15 cellular contexts compared by ENCODE assay signal in the genomic region with DNA sequence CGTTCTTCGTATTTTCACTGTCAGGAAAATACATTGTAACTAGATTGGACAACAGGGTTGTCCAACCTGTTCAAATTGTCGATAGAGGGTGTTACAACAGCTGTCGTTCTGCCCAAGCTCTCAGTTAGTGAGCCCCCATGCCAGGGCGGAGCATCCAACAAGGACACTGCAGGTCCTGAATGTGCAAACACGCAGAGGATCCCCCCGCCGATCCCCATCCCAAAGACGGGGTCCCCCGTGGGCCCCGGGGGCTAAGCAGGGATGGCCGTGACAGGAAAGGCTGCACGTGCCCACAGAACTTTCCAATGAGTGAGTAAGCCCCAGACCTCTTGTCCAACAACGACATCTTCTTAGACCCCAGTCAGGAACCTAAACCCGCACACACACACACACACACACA.
DNase-seq lines count a peak whose midpoint lies in the region; ATAC-seq and TF ChIP-seq lines count a peak whose summit lies in the region.
"Had no signal": no experiment of that assay in that cellular context is flagged by ENCODE, and none has a peak within 500 bp of the region (broad histone marks: within the 10 kb centered on the region; RNA-seq: fewer than 3 reads in every experiment).

No MANE protein-coding gene starts in this region.

- H3K27ac Mint-ChIP-seq in chondrocyte (ENCODE audit: unreplicated experiment), result no peak overlapping the region
- H3K27ac Mint-ChIP-seq: CD4-positive, alpha-beta T cell; GM23338 had no signal

- no peaks in the 10 kb centered on the region for H3K79me1 ChIP-seq in neuronal stem cell (ENCODE audit: low read depth, low read length)

- H2BK15ac ChIP-seq in neuronal stem cell (ENCODE audit: low read length), result no peak overlapping the region

- no peak overlapping the region for H3K23ac ChIP-seq in neuronal stem cell (ENCODE audit: low read depth, low read length, poor library complexity)

- H3K27me3 ChIP-seq in heart left ventricle (no peaks in the 10 kb centered on the region), neuronal stem cell (ENCODE audit: control insufficient read depth in 3 of 3, insufficient read depth in 3 of 3, low read depth in 1 of 3, low read length in 3 of 3) (no peaks in the 10 kb centered on the region), vagina (no peaks in the 10 kb centered on the region)

- H4K91ac ChIP-seq in neuronal stem cell (ENCODE audit: low read depth, low read length, poor library complexity), result no peak overlapping the region

- H2BK120ac ChIP-seq in neuronal stem cell (ENCODE audit: low read depth, low read length), result no peak overlapping the region

- H3K9me3 ChIP-seq in heart left ventricle, result no peaks in the 10 kb centered on the region
- no peaks in the 10 kb centered on the region for H3K9me3 ChIP-seq in neuronal stem cell (replicated peaks in 1 of 2; ENCODE audit: control insufficient read depth in 2 of 2, insufficient read depth in 1 of 2, low read depth in 1 of 2, low read length in 2 of 2)
- H3K9me3 ChIP-seq in vagina, result no peaks in the 10 kb centered on the region
- H3K9me3 ChIP-seq: BLaER1 treated with 17β-estradiol and CSF1 and Interleukin-3, amounts not matched to agents 10 nM and 100 nM; HAP-1 had no signal

- WGBS in heart left ventricle, 4 donors, result 93 to 97% (median 95%) methylated on average over 15 of the region's 15 CpGs
- no CpG with 5 or more reads among the region's 15 CpGs for WGBS in neuronal stem cell (ENCODE audit: extremely low coverage in 2 of 2, insufficient read length in 2 of 2, insufficient replicate concordance in 1 of 2), 2 donors

- DNase-seq in cardiac septum (ENCODE audit: low spot score) (peak; percentile 43), heart left ventricle (no peak), chondrocyte (ENCODE audit: low spot score) (peak; percentile 60), neuronal stem cell (ENCODE audit: low spot score) (no peak), NCI-H2171 (lab: John Stamatoyannopoulos, UW) (no peak), vagina (ENCODE audit: extremely low spot score in 2 of 2) (no peak)
- DNase-seq: 8988T; AML-193; Calu3; CD4-positive, alpha-beta T cell; DMS 273 treated with DMSO at 0.1 percent for 48 hours had no signal

- no peak overlapping the region for H2AFZ ChIP-seq in neuronal stem cell (ENCODE audit: low read length)
- H2AFZ ChIP-seq: GM23338 had no signal

- peak overlapping the region; percentile 40 for H3K18ac ChIP-seq in neuronal stem cell (ENCODE audit: low read length)

- no peak overlapping the region for H2BK5ac ChIP-seq in neuronal stem cell (ENCODE audit: low read length)

- H3K4me2 ChIP-seq in neuronal stem cell (ENCODE audit: insufficient read depth, low read length, poor library complexity, severe bottlenecking), result no peak overlapping the region
- H3K4me2 ChIP-seq: GM23338 had no signal

- no peaks in the 10 kb centered on the region for H3K36me3 Mint-ChIP-seq in chondrocyte (ENCODE audit: low read depth)

- TF ChIP-seq CTCF in heart left ventricle (IDR thresholded peaks at IDR 0.05), result no peak
- no peak for TF ChIP-seq CTCF in chondrocyte (IDR thresholded peaks at IDR 0.05)
- TF ChIP-seq CTCF in vagina (IDR thresholded peaks at IDR 0.05), result no peak

- intact Hi-C loops in cardiac septum (cut with DNase I) (no loop called here), heart left ventricle (cut with DNase I) (loop anchor here in 1 of 10 donors (5.0 kb wide), 1 partner anchor 49 kb away; no protein-coding TSS in a partner anchor), vagina (cut with DNase I) (no loop called here)

- no peak for ATAC-seq in heart left ventricle
- no peak for ATAC-seq in GM21360 (IDR thresholded peaks at IDR 0.05; ENCODE audit: unreplicated experiment)
- ATAC-seq: GM23338 had no signal

- H3K14ac ChIP-seq in neuronal stem cell (ENCODE audit: low read length), result no peak overlapping the region

- no peak overlapping the region for H3K27ac ChIP-seq in heart left ventricle
- H3K27ac ChIP-seq in neuronal stem cell (replicated peaks; ENCODE audit: low read length), result no peak overlapping the region
- no peak overlapping the region for H3K27ac ChIP-seq in vagina
- H3K27ac ChIP-seq: BLaER1 treated with 17β-estradiol and CSF1 and Interleukin-3, amounts not matched to agents 10 nM and 100 nM had no signal

- H3K27me3 Mint-ChIP-seq in chondrocyte (ENCODE audit: low read depth), result peaks cover 11% of the 10 kb centered on the region

- no peak overlapping the region for H3K9ac ChIP-seq in neuronal stem cell (ENCODE audit: low read depth, low read length, poor library complexity)
- H3K9ac ChIP-seq: BLaER1 treated with 17β-estradiol and CSF1 and Interleukin-3, amounts not matched to agents 10 nM and 100 nM had no signal

- H3K4me3 ChIP-seq in heart left ventricle (no peak overlapping the region), neuronal stem cell (ENCODE audit: low read length in 2 of 2) (no peak overlapping the region), vagina (no peak overlapping the region)
- H3K4me3 ChIP-seq: BLaER1 treated with 17β-estradiol and CSF1 and Interleukin-3, amounts not matched to agents 10 nM and 100 nM; GM23338; HAP-1 had no signal

- peaks cover 5% of the 10 kb centered on the region for H3K4me1 Mint-ChIP-seq in chondrocyte (ENCODE audit: low read depth)

- no peak overlapping the region for H3K4ac ChIP-seq in neuronal stem cell (ENCODE audit: low read length)

- TF ChIP-seq POLR2A in heart left ventricle (IDR thresholded peaks at IDR 0.05) (no peak), vagina (IDR thresholded peaks at IDR 0.05) (no peak)

- H4K8ac ChIP-seq in neuronal stem cell (ENCODE audit: low read depth, low read length), result no peak overlapping the region

- no peak overlapping the region for H3K4me3 Mint-ChIP-seq in chondrocyte (ENCODE audit: unreplicated experiment)
- H3K4me3 Mint-ChIP-seq: CD4-positive, alpha-beta T cell; GM23338 had no signal

- H2BK12ac ChIP-seq in neuronal stem cell (ENCODE audit: low read length), result no peak overlapping the region

- H3K36me3 ChIP-seq in heart left ventricle (no peaks in the 10 kb centered on the region), neuronal stem cell (replicated peaks in 1 of 2; ENCODE audit: control insufficient read depth in 2 of 2, insufficient read depth in 2 of 2, low read length in 2 of 2) (peaks cover 0 to 2% of the 10 kb centered on the region in 2 donors), vagina (no peaks in the 10 kb centered on the region)
- H3K36me3 ChIP-seq: BLaER1 treated with 17β-estradiol and CSF1 and Interleukin-3, amounts not matched to agents 10 nM and 100 nM; HAP-1 had no signal

- H2AK5ac ChIP-seq in neuronal stem cell (ENCODE audit: low read depth, low read length), result no peak overlapping the region

- H3K9me3 Mint-ChIP-seq in chondrocyte (ENCODE audit: low read depth), result no peaks in the 10 kb centered on the region
- H3K9me3 Mint-ChIP-seq: CD4-positive, alpha-beta T cell; GM23338 had no signal

- H3K4me1 ChIP-seq in heart left ventricle (peaks cover 0 to 56% (median 31%) of the 10 kb centered on the region in 12 donors), neuronal stem cell (ENCODE audit: control insufficient read depth in 2 of 2, insufficient read depth in 1 of 2, low read depth in 1 of 2, low read length in 2 of 2) (peaks cover 0 to 3% of the 10 kb centered on the region in 2 donors), vagina (peaks cover 34% of the 10 kb centered on the region)
- H3K4me1 ChIP-seq: HAP-1 had no signal

Comparison
In these comparisons a context has a peak if more than half of its experiments do, and no peak if none do; other contexts are left out.
1. DNase-seq: peak in cardiac septum (single experiment) and chondrocyte (single experiment); none in heart left ventricle (0 of 5), neuronal stem cell (single experiment), NCI-H2171 (single experiment) and vagina (0 of 2).